Comparison of ENCODE assay signal across 16 cellular contexts in genomic region chr12:124411953-124412645, GRCh38.
DNase-seq lines count a peak whose midpoint lies in the region; ATAC-seq and TF ChIP-seq lines count a peak whose summit lies in the region.
"Had no signal": no experiment of that assay in that cellular context is flagged by ENCODE, and none has a peak within 500 bp of the region (broad histone marks: within the 10 kb centered on the region; RNA-seq: fewer than 3 reads in every experiment).

No MANE protein-coding gene starts in this region.

- no peak overlapping the region for H3K27ac Mint-ChIP-seq in GM23338
- H3K27ac Mint-ChIP-seq: activated naive CD4-positive, alpha-beta T cell treated with anti-CD3 and anti-CD28 coated beads, Interleukin-2, amount 10 ng/mL, durations not matched to agents 7 days and 5 days had no signal

- no peak overlapping the region for H3K4me3 ChIP-seq in GM23338

- H3K27me3 Mint-ChIP-seq in GM23338 (ENCODE audit: insufficient read depth, low read depth, poor library complexity), result peaks cover 23% of the 10 kb centered on the region
- H3K27me3 Mint-ChIP-seq: activated naive CD4-positive, alpha-beta T cell treated with anti-CD3 and anti-CD28 coated beads, Interleukin-2, amount 10 ng/mL, durations not matched to agents 7 days and 5 days; CD4-positive, CD25-positive, alpha-beta regulatory T cell had no signal

- no peak for ATAC-seq in GM23338
- no peak for ATAC-seq in HG03095 (IDR thresholded peaks at IDR 0.05; ENCODE audit: unreplicated experiment)
- no peak for ATAC-seq in GM21390 (IDR thresholded peaks at IDR 0.05; ENCODE audit: unreplicated experiment)
- ATAC-seq in HG03565 (IDR thresholded peaks at IDR 0.05; ENCODE audit: unreplicated experiment), result no peak
- ATAC-seq: HCT116, natural killer cell, Panc1 had no signal

- peaks cover 6% of the 10 kb centered on the region for H4K20me1 ChIP-seq in GM23338 (replicated peaks; ENCODE audit: insufficient read depth)

- DNase-seq in GM23338 (ENCODE audit: low spot score), result no peak
- peak in 5 of 61 donors; percentile 13 to 46 (median 35) for DNase-seq in caudate nucleus (lab: John Stamatoyannopoulos, UW)
- peak; percentile 53 for DNase-seq in medulla oblongata (ENCODE audit: extremely low spot score)
- DNase-seq in substantia nigra (lab: John Stamatoyannopoulos, UW), result peak in 14 of 49 donors; percentile 26 to 68 (median 40)
- no peak for DNase-seq in stimulated activated CD4-positive, alpha-beta T cell treated with anti-CD3 and anti-CD28 coated beads, Interleukin-4, amount 100 ng/mL, for 1 hour
- DNase-seq: activated naive CD4-positive, alpha-beta T cell treated with anti-CD3 and anti-CD28 coated beads, Interleukin-2, amount 10 ng/mL, durations not matched to agents 7 days and 5 days; CD4-positive, CD25-positive, alpha-beta regulatory T cell; cortex of kidney; GF-D8; natural killer cell; NCI-H345 had no signal

- TF ChIP-seq CTCF in GM23338 (conservative IDR thresholded peaks at IDR 0.05; ENCODE audit: low read depth in 2 of 2), result no peak

- H3K4me3 Mint-ChIP-seq in GM23338, result no peak overlapping the region
- H3K4me3 Mint-ChIP-seq: activated naive CD4-positive, alpha-beta T cell treated with anti-CD3 and anti-CD28 coated beads, Interleukin-2, amount 10 ng/mL, durations not matched to agents 7 days and 5 days; natural killer cell had no signal

- H2AFZ ChIP-seq in GM23338, result no peak overlapping the region

- no peaks in the 10 kb centered on the region; the same call in 1 of the 2 replicates for H3F3A ChIP-seq in GM23338 (replicated peaks; ENCODE audit: low read depth)

- peak overlapping the region; percentile 19; the same call in 1 of the 2 replicates for H3K27ac ChIP-seq in GM23338 (ENCODE audit: low read depth)
- peak overlapping the region; percentile 49 for H3K27ac ChIP-seq in caudate nucleus (ENCODE audit: low read depth, low read length)
- H3K27ac ChIP-seq in substantia nigra (ENCODE audit: low read depth, low read length, poor library complexity, severe bottlenecking), result peak overlapping the region; percentile 71

- no peaks in the 10 kb centered on the region for H3K9me2 ChIP-seq in GM23338 (ENCODE audit: insufficient read depth)

- peaks cover 11% of the 10 kb centered on the region; the same call in 2 of the 3 replicates for H3K36me3 Mint-ChIP-seq in GM23338 (ENCODE audit: low read depth)
- H3K36me3 Mint-ChIP-seq: natural killer cell had no signal

- no peak overlapping the region for H3K4me2 ChIP-seq in GM23338

- H3K9me3 Mint-ChIP-seq in GM23338, result no peaks in the 10 kb centered on the region
- H3K9me3 Mint-ChIP-seq: activated naive CD4-positive, alpha-beta T cell treated with anti-CD3 and anti-CD28 coated beads, Interleukin-2, amount 10 ng/mL, durations not matched to agents 7 days and 5 days; CD4-positive, CD25-positive, alpha-beta regulatory T cell; natural killer cell had no signal

- no peaks in the 10 kb centered on the region for H3K36me3 ChIP-seq in GM23338 (ENCODE audit: insufficient read depth)

- peaks cover 27% of the 10 kb centered on the region for H3K4me1 Mint-ChIP-seq in GM23338
- H3K4me1 Mint-ChIP-seq: activated naive CD4-positive, alpha-beta T cell treated with anti-CD3 and anti-CD28 coated beads, Interleukin-2, amount 10 ng/mL, durations not matched to agents 7 days and 5 days had no signal

- H3K27me3 ChIP-seq in GM23338 (ENCODE audit: insufficient read depth), result no peaks in the 10 kb centered on the region

- H3K4me1 ChIP-seq in GM23338 (ENCODE audit: insufficient read depth), result peaks cover 10% of the 10 kb centered on the region; the same call in 1 of the 2 replicates

- peaks cover 30% of the 10 kb centered on the region for H3K79me2 ChIP-seq in GM23338 (replicated peaks; ENCODE audit: insufficient read depth)

TF ChIP-seq in GM23338, 12 proteins besides CTCF, POLR2A, EP300 and RAD21 (continues in another document):
- TF ChIP-seq REST (IDR thresholded peaks at IDR 0.05; ENCODE audit: unreplicated experiment) (no peak), ZNF114 (CRISPR knock-in tag; IDR thresholded peaks at IDR 0.05) (no peak), NANOG (IDR thresholded peaks at IDR 0.05; ENCODE audit: borderline replicate concordance) (no peak), ZNF331 (CRISPR knock-in tag; IDR thresholded peaks at IDR 0.05; ENCODE audit: low read depth) (no peak), EZH2phosphoT487 (IDR thresholded peaks at IDR 0.05; ENCODE audit: unreplicated experiment) (no peak), STAT1 (IDR thresholded peaks at IDR 0.05; ENCODE audit: unreplicated experiment) (no peak), ZNF462 (CRISPR knock-in tag; IDR thresholded peaks at IDR 0.05) (no peak)

Comparison
In these comparisons a context has a peak if more than half of its experiments do, and no peak if none do; other contexts are left out.
1. H3K27ac ChIP-seq: peak in every context shown above with its lines; median percentile 71 in substantia nigra; 49 in caudate nucleus; 19 in GM23338.